In genomic region chr12:79935624-79936040, GRCh38 we compare ENCODE assay signal across 8 cellular contexts. TPM values are rescaled to one million over a fixed set of nuclear protein-coding genes. Genes with fewer than 3 reads are reported as not detected.
DNase-seq lines count a peak whose midpoint lies in the region; ATAC-seq and TF ChIP-seq lines count a peak whose summit lies in the region.

No MANE protein-coding gene starts in this region.

- H3K27me3 ChIP-seq in hepatocyte, result no peaks in the 10 kb centered on the region

- H3K9me3 ChIP-seq in KOPT-K1 (ENCODE audit: insufficient read depth, low read length, poor library complexity, severe bottlenecking) (no peaks in the 10 kb centered on the region), hepatocyte (ENCODE audit: low read depth) (no peaks in the 10 kb centered on the region)

- peaks cover 55% of the 10 kb centered on the region for H3K79me2 ChIP-seq in hepatocyte

- no peaks in the 10 kb centered on the region for H3K27me3 Mint-ChIP-seq in activated T-helper 17 cell treated with anti-CD3 and anti-CD28 coated beads, Interleukin-2, amount 50 U/mL, for 72 hours

- peaks cover 40% of the 10 kb centered on the region for H3K36me3 Mint-ChIP-seq in activated T-helper 17 cell treated with anti-CD3 and anti-CD28 coated beads, Interleukin-2, amount 50 U/mL, for 72 hours (ENCODE audit: low read depth)

- ATAC-seq in GM21717 (IDR thresholded peaks at IDR 0.05; ENCODE audit: unreplicated experiment), result peak; percentile 19
- ATAC-seq in activated T-helper 17 cell treated with anti-CD3 and anti-CD28 coated beads, Interleukin-2, amount 50 U/mL, for 72 hours (replicated peaks), result peak; percentile 16

- H3K27ac Mint-ChIP-seq in activated T-helper 17 cell treated with anti-CD3 and anti-CD28 coated beads, Interleukin-2, amount 50 U/mL, for 72 hours, result peak overlapping the region; percentile 91

- WGBS in hepatocyte (ENCODE audit: low lambda C conversion rate, missing lambda C conversion rate), result 2% methylated on average over 6 of the region's 6 CpGs

- DNase-seq in DMS 273 (lab: John Stamatoyannopoulos, UW; ENCODE audit: unreplicated experiment), result peak; percentile 54
- DNase-seq in DMS 273 treated with DMSO at 0.1 percent for 48 hours (lab: John Stamatoyannopoulos, UW), result no peak
- DNase-seq in hepatocyte (ENCODE audit: low spot score), result no peak
- no peak for DNase-seq in RPMI8226

- H3K4me1 Mint-ChIP-seq in activated T-helper 17 cell treated with anti-CD3 and anti-CD28 coated beads, Interleukin-2, amount 50 U/mL, for 72 hours, result peaks cover 15% of the 10 kb centered on the region

- no peaks in the 10 kb centered on the region for H3K9me2 ChIP-seq in hepatocyte (replicated peaks; ENCODE audit: insufficient read depth)

- H3K4me3 Mint-ChIP-seq in activated T-helper 17 cell treated with anti-CD3 and anti-CD28 coated beads, Interleukin-2, amount 50 U/mL, for 72 hours, result peak overlapping the region; percentile 96

- no peak for TF ChIP-seq CTCF in hepatocyte (IDR thresholded peaks at IDR 0.05; ENCODE audit: poor library complexity)

- H3K4me1 ChIP-seq in hepatocyte (ENCODE audit: insufficient read depth), result peaks cover 19% of the 10 kb centered on the region

- H2AFZ ChIP-seq in hepatocyte, result peak overlapping the region; percentile 72

- no peaks in the 10 kb centered on the region for H3K9me3 Mint-ChIP-seq in activated T-helper 17 cell treated with anti-CD3 and anti-CD28 coated beads, Interleukin-2, amount 50 U/mL, for 72 hours

- H3K27ac ChIP-seq in KOPT-K1 (ENCODE audit: low read depth, low read length, poor library complexity, severe bottlenecking) (peak overlapping the region; percentile 92), hepatocyte (peak overlapping the region; percentile 99), skin epidermis (peak overlapping the region; percentile 83 to 98 (median 95))

- H3K4me2 ChIP-seq in hepatocyte, result peak overlapping the region; percentile 77

- H3K4me3 ChIP-seq in hepatocyte, result peak overlapping the region; percentile 70
- peak overlapping the region; percentile 72 to 92 (median 78) for H3K4me3 ChIP-seq in skin epidermis

- H3K36me3 ChIP-seq in KOPT-K1 (ENCODE audit: insufficient read depth, low read length) (no peaks in the 10 kb centered on the region), hepatocyte (replicated peaks; ENCODE audit: insufficient read depth, low read depth) (no peaks in the 10 kb centered on the region)

- peaks cover 31% of the 10 kb centered on the region for H4K20me1 ChIP-seq in hepatocyte (ENCODE audit: insufficient read depth, poor library complexity, severe bottlenecking)

RNA-seq across cellular contexts. Expression of gene PPP1R12A, which starts 0.7 kb away (rescaled TPM):
- total RNA-seq in activated T-helper 17 cell treated with anti-CD3 and anti-CD28 coated beads, Interleukin-2, amount 50 U/mL, for 72 hours, result 10 to 100 TPM; 90.7 to 92.5 TPM
- 59.9 and 71.7 TPM in 2 replicates for total RNA-seq in hepatocyte
- 74.0 and 84.6 TPM in 2 replicates for polyA plus RNA-seq in hepatocyte
